Comparison of ENCODE assay signal across 10 cellular contexts in genomic region chrY:23005315-23005714, GRCh38. TPM values are rescaled to one million over a fixed set of nuclear protein-coding genes. Genes with fewer than 3 reads are reported as not detected.
"Had no signal": no experiment of that assay in that cellular context is flagged by ENCODE, and none has a peak within 500 bp of the region (broad histone marks: within the 10 kb centered on the region; RNA-seq: fewer than 3 reads in every experiment).

No MANE protein-coding gene starts in this region.

RNA-seq across cellular contexts. Expression of gene BPY2, which starts 21.3 kb away (rescaled TPM):
- total RNA-seq: OCI-LY7, PC-3, PC-9, Peyer's patch, Right ventricle myocardium inferior, Right ventricle myocardium superior, RPMI7951, SJCRH30, SJSA1, SK-MEL-5 had no signal
